ENCODE assay signal across 23 cellular contexts in genomic region chr3:152713989-152714388, GRCh38.
"Had no signal": no experiment of that assay in that cellular context is flagged by ENCODE, and none has a peak within 500 bp of the region (broad histone marks: within the 10 kb centered on the region; RNA-seq: fewer than 3 reads in every experiment).

No MANE protein-coding gene starts in this region.

- H3K36me3 Mint-ChIP-seq: activated CD4-positive, alpha-beta memory T cell treated with anti-CD3 and anti-CD28 coated beads for 36 hours; memory B cell; natural killer cell treated with Interleukin-12 subunit alpha and Interleukin-12 subunit beta and Interleukin-15 and Interleukin-18, amount 100 ng/mL, for 72 hours had no signal

- H3K27me3 Mint-ChIP-seq: activated CD4-positive, alpha-beta memory T cell treated with anti-CD3 and anti-CD28 coated beads for 36 hours had no signal

- H3K9me3 Mint-ChIP-seq: activated B cell treated with CpG ODN at 0.5 μM for 24 hours; activated CD4-positive, alpha-beta memory T cell treated with anti-CD3 and anti-CD28 coated beads for 36 hours; activated naive CD8-positive, alpha-beta T cell treated with anti-CD3 and anti-CD28 coated beads, Interleukin-2, amount 50 U/mL, for 24 hours; activated T-cell treated with anti-CD3 and anti-CD28 coated beads, Interleukin-2, amount 50 U/mL, for 72 hours; memory B cell; natural killer cell treated with Interleukin-12 subunit alpha and Interleukin-12 subunit beta and Interleukin-15 and Interleukin-18, amount 100 ng/mL, for 72 hours; T-helper 2 cell treated with Interferon-gamma antibody and Interleukin-4, amounts not matched to agents 5 μg/mL and 100 μg/mL, for 36 hours had no signal

- H3K4me3 Mint-ChIP-seq: activated B cell treated with CpG ODN at 0.5 μM for 24 hours; activated CD4-positive, alpha-beta memory T cell treated with anti-CD3 and anti-CD28 coated beads for 36 hours; activated naive CD8-positive, alpha-beta T cell treated with anti-CD3 and anti-CD28 coated beads, Interleukin-2, amount 50 U/mL, for 24 hours; activated T-cell treated with anti-CD3 and anti-CD28 coated beads, Interleukin-2, amount 50 U/mL, for 72 hours; memory B cell; natural killer cell treated with Interleukin-12 subunit alpha and Interleukin-12 subunit beta and Interleukin-15 and Interleukin-18, amount 100 ng/mL, for 72 hours; T-helper 2 cell treated with Interferon-gamma antibody and Interleukin-4, amounts not matched to agents 5 μg/mL and 100 μg/mL, for 36 hours had no signal

- H3K4me1 ChIP-seq: body of pancreas, prostate gland, spleen, tibial artery had no signal

- H3K4me1 Mint-ChIP-seq: activated B cell treated with CpG ODN at 0.5 μM for 24 hours; activated naive CD8-positive, alpha-beta T cell treated with anti-CD3 and anti-CD28 coated beads, Interleukin-2, amount 50 U/mL, for 24 hours; memory B cell had no signal

- ATAC-seq: activated naive CD8-positive, alpha-beta T cell treated with anti-CD3 and anti-CD28 coated beads, Interleukin-2, amount 50 U/mL, for 24 hours; activated T-cell treated with anti-CD3 and anti-CD28 coated beads, Interleukin-2, amount 50 U/mL, for 72 hours; body of pancreas; left colon; natural killer cell treated with Interleukin-12 subunit alpha and Interleukin-12 subunit beta and Interleukin-15 and Interleukin-18, amount 100 ng/mL, for 72 hours; stimulated activated naive CD8-positive, alpha-beta T cell treated with anti-CD3 and anti-CD28 coated beads, Interleukin-15, Interleukin-2, amounts not matched to agents 100 U/mL and 50 U/mL, for 24 hours had no signal

- H3K4me3 ChIP-seq: body of pancreas, cardiac muscle cell, ovary, prostate gland, spleen, tibial artery had no signal

- H3K36me3 ChIP-seq: cardiac muscle cell, neutrophil, ovary, prostate gland, spleen, tibial artery had no signal

- H3K27me3 ChIP-seq: body of pancreas, cardiac muscle cell, neutrophil, ovary, spleen, tibial artery had no signal

- H3K27ac Mint-ChIP-seq: activated B cell treated with CpG ODN at 0.5 μM for 24 hours; activated CD4-positive, alpha-beta memory T cell treated with anti-CD3 and anti-CD28 coated beads for 36 hours; activated naive CD8-positive, alpha-beta T cell treated with anti-CD3 and anti-CD28 coated beads, Interleukin-2, amount 50 U/mL, for 24 hours; activated T-cell treated with anti-CD3 and anti-CD28 coated beads, Interleukin-2, amount 50 U/mL, for 72 hours; memory B cell; natural killer cell treated with Interleukin-12 subunit alpha and Interleukin-12 subunit beta and Interleukin-15 and Interleukin-18, amount 100 ng/mL, for 72 hours; T-helper 2 cell treated with Interferon-gamma antibody and Interleukin-4, amounts not matched to agents 5 μg/mL and 100 μg/mL, for 36 hours had no signal

- H3K27ac ChIP-seq: body of pancreas, cardiac muscle cell, neutrophil, ovary, prostate gland, spleen, tibial artery had no signal

- DNase-seq: activated B cell treated with CpG ODN at 0.5 μM for 24 hours; activated CD4-positive, alpha-beta memory T cell treated with anti-CD3 and anti-CD28 coated beads for 36 hours; activated CD4-positive, alpha-beta T cell treated with anti-CD3 and anti-CD28 coated beads for 48 hours; activated effector memory CD4-positive, alpha-beta T cell treated with Interleukin-2 at 50 U/mL for 16 hours; activated naive CD4-positive, alpha-beta T cell treated with anti-CD3 and anti-CD28 coated beads, Interleukin-2, amount 50 U/mL, for 16 hours; activated naive CD8-positive, alpha-beta T cell treated with anti-CD3 and anti-CD28 coated beads, Interleukin-2, amount 50 U/mL, for 24 hours; activated T-cell treated with anti-CD3 and anti-CD28 coated beads, Interleukin-2, amount 50 U/mL, for 72 hours; anterior cingulate cortex; body of pancreas; foreskin fibroblast; left colon; ovary; stimulated activated CD4-positive, alpha-beta T cell treated with anti-CD3 and anti-CD28 coated beads, Interleukin-4, amount 100 ng/mL, for 1 hour; stimulated activated naive CD8-positive, alpha-beta T cell treated with anti-CD3 and anti-CD28 coated beads, Interleukin-15, Interleukin-2, amounts not matched to agents 100 U/mL and 50 U/mL, for 24 hours; substantia nigra; tibial artery had no signal

- H3K9me3 ChIP-seq: body of pancreas, neutrophil, ovary, prostate gland, spleen, tibial artery had no signal
